ENCODE assay signal across 17 cellular contexts in genomic region chr14:105878554-105878953, GRCh38.
A peak's percentile ranks its signal among the peaks of the same experiment; 100 is the strongest.
DNase-seq lines count a peak whose midpoint lies in the region; ATAC-seq and TF ChIP-seq lines count a peak whose summit lies in the region.
"Had no signal": no experiment of that assay in that cellular context is flagged by ENCODE, and none has a peak within 500 bp of the region (broad histone marks: within the 10 kb centered on the region; RNA-seq: fewer than 3 reads in every experiment).

No MANE protein-coding gene starts in this region.

- H3K4me3 ChIP-seq in left ventricle myocardium inferior, result no peak overlapping the region
- H3K4me3 ChIP-seq in trophoblast cell (ENCODE audit: low read depth, low read length), result no peak overlapping the region
- H3K4me3 ChIP-seq: PC-9 had no signal

- H3K18ac ChIP-seq in trophoblast cell (ENCODE audit: low read length), result no peak overlapping the region

- no peak overlapping the region for H2BK120ac ChIP-seq in trophoblast cell (ENCODE audit: insufficient read depth, low read length, poor library complexity)

- H3K27ac Mint-ChIP-seq in CD14-positive monocyte, result no peak overlapping the region
- H3K27ac Mint-ChIP-seq: HFFc6 had no signal

- H2BK5ac ChIP-seq in trophoblast cell (ENCODE audit: low read depth, low read length, poor library complexity), result no peak overlapping the region

- no peak overlapping the region for H2AFZ ChIP-seq in trophoblast cell (ENCODE audit: insufficient read depth, low read length, poor library complexity)
- H2AFZ ChIP-seq: PC-9 had no signal

- no peak overlapping the region for H3K23ac ChIP-seq in trophoblast cell (ENCODE audit: low read length)

- H3K36me3 ChIP-seq in left ventricle myocardium inferior, result no peaks in the 10 kb centered on the region
- no peaks in the 10 kb centered on the region for H3K36me3 ChIP-seq in trophoblast cell (ENCODE audit: control insufficient read depth in 1 of 2, insufficient read depth in 2 of 2, low read length in 2 of 2)

- no peak overlapping the region for H3K9ac ChIP-seq in trophoblast cell (ENCODE audit: low read length)

- H3K4me1 ChIP-seq in left ventricle myocardium inferior, result no peaks in the 10 kb centered on the region
- H3K4me1 ChIP-seq in trophoblast cell (ENCODE audit: control insufficient read depth in 1 of 2, insufficient read depth in 2 of 2, low read length in 2 of 2), result no peaks in the 10 kb centered on the region

- H3K4me1 Mint-ChIP-seq in CD14-positive monocyte, result peaks cover 4% of the 10 kb centered on the region

- no peak for ATAC-seq in Right ventricle myocardium inferior
- no peak for ATAC-seq in sciatic nerve
- no peak for ATAC-seq in HG03432 (IDR thresholded peaks at IDR 0.05; ENCODE audit: unreplicated experiment)
- ATAC-seq: HepG2 had no signal

- H4K12ac ChIP-seq in trophoblast cell (ENCODE audit: low read depth, low read length), result no peak overlapping the region

- no peak overlapping the region for H4K8ac ChIP-seq in trophoblast cell (ENCODE audit: low read depth, low read length)

- intact Hi-C loops in left ventricle myocardium inferior (cut with micrococcal nuclease) (no loop called here), Right ventricle myocardium inferior (cut with DNase I) (no loop called here), sciatic nerve (cut with DNase I) (no loop called here), CD14-positive monocyte (cut with micrococcal nuclease) (no loop called here)

- H3K9me3 Mint-ChIP-seq in CD14-positive monocyte, result peaks cover 0 to 2% (median 0%) of the 10 kb centered on the region in 7 donors

- TF ChIP-seq CTCF in left ventricle myocardium inferior (IDR thresholded peaks at IDR 0.05; ENCODE audit: borderline replicate concordance), result no peak
- TF ChIP-seq CTCF in CD14-positive monocyte (IDR thresholded peaks at IDR 0.05), result no peak

- no CpG with 5 or more reads among the region's 13 CpGs for WGBS in trophoblast cell (ENCODE audit: extremely low coverage, insufficient coverage, insufficient read length)

- H3K36me3 Mint-ChIP-seq in CD14-positive monocyte, result no peaks in the 10 kb centered on the region

- H3K4me2 ChIP-seq in trophoblast cell (ENCODE audit: low read length), result no peak overlapping the region
- H3K4me2 ChIP-seq: PC-9 had no signal

- H3K4ac ChIP-seq in trophoblast cell (ENCODE audit: low read depth, low read length), result no peak overlapping the region

- H3K9me3 ChIP-seq in left ventricle myocardium inferior (replicated peaks) (no peaks in the 10 kb centered on the region), trophoblast cell (ENCODE audit: insufficient read depth, low read depth, low read length) (peaks cover 52% of the 10 kb centered on the region)

- peaks cover 26 to 41% (median 35%) of the 10 kb centered on the region in 3 donors for H3K27me3 Mint-ChIP-seq in CD14-positive monocyte (ENCODE audit: low read depth in 3 of 3)

- no peak overlapping the region for H2BK12ac ChIP-seq in trophoblast cell (ENCODE audit: low read length)

- H3K27me3 ChIP-seq in left ventricle myocardium inferior (ENCODE audit: low read depth) (peaks cover 78% of the 10 kb centered on the region), trophoblast cell (ENCODE audit: insufficient read depth, low read length) (no peaks in the 10 kb centered on the region)

- no peaks in the 10 kb centered on the region for H3K79me2 ChIP-seq in trophoblast cell (ENCODE audit: control insufficient read depth, insufficient read depth, low read length, poor library complexity)

- peak; percentile 5 for DNase-seq in left ventricle myocardium inferior
- DNase-seq in Right ventricle myocardium inferior (ENCODE audit: missing footprints), result no peak
- peak; percentile 7 for DNase-seq in ecto neural progenitor cell (ENCODE audit: low spot score)
- DNase-seq in sciatic nerve (ENCODE audit: low spot score), result peak; percentile 31
- no peak for DNase-seq in CD14-positive monocyte (ENCODE audit: low spot score)
- no peak for DNase-seq in trophoblast cell
- DNase-seq: COR-L47, GF-D8, HFFc6, KG1, NCI-H1048, NCI-H146, NCI-H2227 treated with DMSO at 0.1 percent for 48 hours, NCI-H524, PC-9 had no signal

- no peak overlapping the region for H3K14ac ChIP-seq in trophoblast cell (ENCODE audit: low read length)

- no peaks in the 10 kb centered on the region for H3K79me1 ChIP-seq in trophoblast cell (ENCODE audit: low read length)

- no peak overlapping the region for H3K4me3 Mint-ChIP-seq in CD14-positive monocyte
- H3K4me3 Mint-ChIP-seq: HFFc6 had no signal

- no peak overlapping the region for H4K91ac ChIP-seq in trophoblast cell (ENCODE audit: low read depth, low read length)

- H2AK5ac ChIP-seq in trophoblast cell (ENCODE audit: low read length), result no peak overlapping the region

- H3K27ac ChIP-seq in left ventricle myocardium inferior (replicated peaks) (no peak overlapping the region), trophoblast cell (ENCODE audit: low read depth, low read length) (no peak overlapping the region)
- H3K27ac ChIP-seq: PC-9 had no signal

Comparison
In these comparisons a context has a peak if more than half of its experiments do, and no peak if none do; other contexts are left out.
1. DNase-seq: peak in left ventricle myocardium inferior (single experiment), ecto neural progenitor cell (single experiment) and sciatic nerve (single experiment); none in Right ventricle myocardium inferior (single experiment), CD14-positive monocyte (single experiment) and trophoblast cell (0 of 2).